9 cellular contexts compared by ENCODE assay signal in the genomic region with DNA sequence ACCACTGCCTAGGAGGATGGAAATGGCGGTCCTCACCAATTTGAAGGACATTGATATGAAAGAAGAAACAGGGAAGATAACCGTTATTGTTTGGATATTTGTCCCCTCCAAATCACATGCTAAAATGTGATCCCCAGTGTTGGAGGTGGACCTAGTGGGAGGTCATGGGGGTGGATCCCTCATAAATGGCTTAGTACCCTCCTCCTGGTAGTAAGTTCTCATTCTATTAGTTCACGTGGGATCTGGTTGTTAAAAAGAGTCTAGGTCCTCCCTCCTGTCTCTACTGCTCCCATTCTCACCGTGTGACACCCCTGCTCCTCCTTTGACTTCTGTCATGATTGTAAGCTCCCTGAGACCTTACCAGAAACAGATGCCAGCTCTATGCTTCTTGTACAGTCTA.
"Had no signal": no experiment of that assay in that cellular context is flagged by ENCODE, and none has a peak within 500 bp of the region (broad histone marks: within the 10 kb centered on the region; RNA-seq: fewer than 3 reads in every experiment).

No MANE protein-coding gene starts in this region.

- H3K4me3 Mint-ChIP-seq: GM23338, H9, HFFc6 had no signal

- FAIRE-seq: H1, H54, HTR-8/SVneo had no signal

- ATAC-seq: GM23338 had no signal

- H2AFZ ChIP-seq: GM23338 had no signal

- H3K27ac Mint-ChIP-seq: GM23338, HFFc6 had no signal

- DNase-seq: H9, HCEC 1CT, HFFc6, IMR-90, KBM-7 had no signal

- H3K4me3 ChIP-seq: GM23338 had no signal

- H3K4me2 ChIP-seq: GM23338 had no signal
